In genomic region chr22:20437253-20438065, GRCh38 we compare ENCODE assay signal across 7 cellular contexts. TPM values are rescaled to one million over a fixed set of nuclear protein-coding genes. Genes with fewer than 3 reads are reported as not detected.
A peak's percentile ranks its signal among the peaks of the same experiment; 100 is the strongest.
DNase-seq lines count a peak whose midpoint lies in the region; TF ChIP-seq lines count a peak whose summit lies in the region.

TSS of gene SCARF2 (minus strand) at chr22:20437825. CDS start at chr22:20437754, 71 bp downstream.

- peaks cover 53% of the 10 kb centered on the region for H3K27me3 ChIP-seq in neural cell (ENCODE audit: insufficient read depth, low read depth, low read length)

- CTCF ChIA-PET in GM10248 (lab: Yijun Ruan, JAX), result interaction anchor here (1.9 kb wide), 1 partner anchor 19 kb away, joined by 5 read pairs; no protein-coding TSS in a partner anchor

- no peak within 1 kb of the TSS for H2AFZ ChIP-seq in neural cell (ENCODE audit: low read depth, low read length)

- TF ChIP-seq RAD21 in neural cell (conservative IDR thresholded peaks at IDR 0.05), result no peak

- no peaks in the 10 kb centered on the region for H3K79me2 ChIP-seq in neural cell (replicated peaks; ENCODE audit: insufficient read depth, low read length)

- H3K4me3 ChIP-seq in SK-N-MC, result peak within 1 kb of the TSS; percentile 82
- H3K4me3 ChIP-seq in fibroblast of pulmonary artery (replicated peaks; ENCODE audit: low read depth, low read length), result peak within 1 kb of the TSS; percentile 90
- H3K4me3 ChIP-seq in neural cell (ENCODE audit: low read length), result peak within 1 kb of the TSS; percentile 60

- DNase-seq in GM10248 (ENCODE audit: extremely low spot score) (peak; percentile 22), SK-N-MC (ENCODE audit: low read depth, low spot score) (no peak), fibroblast of pulmonary artery (ENCODE audit: low read depth) (peak; percentile 62), Kasumi-1 (lab: John Stamatoyannopoulos, UW) (no peak), medulla oblongata (ENCODE audit: extremely low spot score) (no peak), HUDEP-2 (lab: John Stamatoyannopoulos, UW; ENCODE audit: unreplicated experiment in 76 of 76) (no peak)

- H3K9ac ChIP-seq in SK-N-MC (ENCODE audit: insufficient read length) (peak within 1 kb of the TSS; percentile 65), neural cell (ENCODE audit: low read length) (peak within 1 kb of the TSS; percentile 12)

- TF ChIP-seq EP300 in neural cell (conservative IDR thresholded peaks at IDR 0.05; ENCODE audit: poor library complexity, severe bottlenecking), result no peak

- peaks cover 5% of the 10 kb centered on the region for H4K20me1 ChIP-seq in neural cell (ENCODE audit: insufficient read depth)

- POLR2A ChIA-PET in GM10248 (lab: Yijun Ruan, JAX), result no interaction called here

- H3K27ac ChIP-seq in SK-N-MC, result no peak within 1 kb of the TSS
- H3K27ac ChIP-seq in neural cell (ENCODE audit: low read length), result no peak within 1 kb of the TSS

- no peaks in the 10 kb centered on the region for H3F3A ChIP-seq in neural cell (ENCODE audit: insufficient read depth, low read length, poor library complexity, severe bottlenecking)

- no peaks in the 10 kb centered on the region for H3K9me2 ChIP-seq in neural cell (ENCODE audit: insufficient read depth, low read length)

- TF ChIP-seq CTCF in GM10248 (IDR thresholded peaks at IDR 0.05; ENCODE audit: control extremely low read depth, extremely low read depth, low read depth, missing control alignments), result no peak
- no peak for TF ChIP-seq CTCF in fibroblast of pulmonary artery (IDR thresholded peaks at IDR 0.05; ENCODE audit: low read length, missing control alignments)
- no peak for TF ChIP-seq CTCF in neural cell (IDR thresholded peaks at IDR 0.05; ENCODE audit: poor library complexity, severe bottlenecking)

- H3K36me3 ChIP-seq in SK-N-MC (ENCODE audit: insufficient read depth, low read length) (no peaks in the 10 kb centered on the region), neural cell (ENCODE audit: insufficient read depth, low read length) (no peaks in the 10 kb centered on the region)

- no peak within 1 kb of the TSS for H3K4me2 ChIP-seq in neural cell (ENCODE audit: low read length)

- H3K9me3 ChIP-seq in SK-N-MC (ENCODE audit: low read depth, low read length), result no peaks in the 10 kb centered on the region
- no peaks in the 10 kb centered on the region for H3K9me3 ChIP-seq in neural cell (ENCODE audit: low read length)

TF ChIP-seq in neural cell, 6 proteins besides CTCF, POLR2A, EP300 and RAD21:
- no peak for TF ChIP-seq SMC3 (conservative IDR thresholded peaks at IDR 0.05; ENCODE audit: poor library complexity)
- peak; percentile 9 for TF ChIP-seq EZH2 (IDR thresholded peaks at IDR 0.05; ENCODE audit: borderline replicate concordance, insufficient read depth, low read length, poor library complexity, severe bottlenecking)

RNA-seq across cellular contexts. Expression of gene SCARF2, which starts in this region (rescaled TPM):
- 3.4 and 5.0 TPM in 2 replicates for polyA plus RNA-seq in neural cell
- polyA minus RNA-seq in neural cell, result 1.9 and 2.9 TPM in 2 replicates

Comparison
In these comparisons a context has a peak if more than half of its experiments do, and no peak if none do; other contexts are left out.
1. DNase-seq: peak in GM10248 (single experiment) and fibroblast of pulmonary artery (single experiment); none in SK-N-MC (single experiment), Kasumi-1 (0 of 2), medulla oblongata (single experiment) and HUDEP-2 (0 of 76).
2. Peak in every context shown above with its lines, with median percentiles within 50 percentile points of each other: H3K4me3 ChIP-seq.